Comparison of ENCODE assay signal across 18 cellular contexts in the genomic region with DNA sequence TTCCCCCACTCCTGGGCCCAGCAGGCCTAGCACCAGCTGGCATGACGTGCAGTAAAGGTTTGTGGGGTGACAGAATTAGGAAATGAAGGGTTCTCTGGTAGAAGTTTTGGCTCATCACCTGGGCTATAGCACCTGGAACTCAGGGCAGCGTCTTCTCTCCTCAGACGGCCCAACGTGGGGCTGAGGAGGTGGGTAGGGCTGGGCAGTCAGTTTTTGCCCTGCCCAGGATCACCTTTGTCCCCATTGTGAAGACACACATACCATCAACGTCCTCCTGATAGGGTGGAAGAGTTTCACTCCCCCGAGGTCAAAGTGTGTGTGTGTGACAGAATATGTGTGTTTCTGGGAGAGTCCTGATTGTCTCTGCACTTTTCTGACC. TPM values are rescaled to one million over a fixed set of nuclear protein-coding genes. Genes with fewer than 3 reads are reported as not detected.
DNase-seq lines count a peak whose midpoint lies in the region; ATAC-seq and TF ChIP-seq lines count a peak whose summit lies in the region.
"Had no signal": no experiment of that assay in that cellular context is flagged by ENCODE, and none has a peak within 500 bp of the region (broad histone marks: within the 10 kb centered on the region; RNA-seq: fewer than 3 reads in every experiment).

No MANE protein-coding gene starts in this region.

- H3K4me3 ChIP-seq in right cardiac atrium (ENCODE audit: low read length) (no peak overlapping the region), neural progenitor cell (no peak overlapping the region), transverse colon (no peak overlapping the region), osteoblast (ENCODE audit: insufficient read depth, low read length) (no peak overlapping the region)

- ATAC-seq in right cardiac atrium (no peak), GM21619 (IDR thresholded peaks at IDR 0.05; ENCODE audit: unreplicated experiment) (no peak)
- ATAC-seq: effector memory CD8-positive, alpha-beta T cell had no signal

- H3K9me3 ChIP-seq in right cardiac atrium (ENCODE audit: control insufficient read depth, low read length), result no peaks in the 10 kb centered on the region
- H3K9me3 ChIP-seq in neural progenitor cell (ENCODE audit: low read depth), result no peaks in the 10 kb centered on the region
- no peaks in the 10 kb centered on the region for H3K9me3 ChIP-seq in transverse colon
- H3K9me3 ChIP-seq in osteoblast (ENCODE audit: low read depth, low read length), result no peaks in the 10 kb centered on the region

- no peaks in the 10 kb centered on the region for H3K9me3 Mint-ChIP-seq in chondrocyte (ENCODE audit: low read depth)
- H3K9me3 Mint-ChIP-seq in neural progenitor cell, result no peaks in the 10 kb centered on the region
- H3K9me3 Mint-ChIP-seq: effector memory CD8-positive, alpha-beta T cell had no signal

- TF ChIP-seq CTCF in chondrocyte (IDR thresholded peaks at IDR 0.05) (no peak), neural progenitor cell (IDR thresholded peaks at IDR 0.05) (no peak), transverse colon (IDR thresholded peaks at IDR 0.05) (no peak), osteoblast (IDR thresholded peaks at IDR 0.05; ENCODE audit: extremely low read depth, low read depth, low read length) (no peak)

- H3F3A ChIP-seq in neural progenitor cell (ENCODE audit: low read depth), result peaks cover 26% of the 10 kb centered on the region

- no peak overlapping the region for H3K9ac ChIP-seq in neural progenitor cell

- H3K27me3 Mint-ChIP-seq in chondrocyte (ENCODE audit: low read depth) (peaks cover 17% of the 10 kb centered on the region), neural progenitor cell (ENCODE audit: insufficient read depth, low read depth) (peaks cover 11% of the 10 kb centered on the region)

- TF ChIP-seq EP300 in transverse colon (IDR thresholded peaks at IDR 0.05; ENCODE audit: low read depth), result no peak

- peaks cover 19% of the 10 kb centered on the region for H4K20me1 ChIP-seq in neural progenitor cell (ENCODE audit: low read depth)
- H4K20me1 ChIP-seq in osteoblast (ENCODE audit: insufficient read depth, low read length), result no peaks in the 10 kb centered on the region

- DNase-seq in chondrocyte (ENCODE audit: low spot score), result no peak
- DNase-seq in right cardiac atrium, result no peak
- no peak for DNase-seq in neural progenitor cell (ENCODE audit: low spot score)
- peak; percentile 73 for DNase-seq in transverse colon
- DNase-seq in osteoblast (ENCODE audit: insufficient read length, low spot score, missing footprints), result no peak
- no peak for DNase-seq in hypothalamus (lab: John Stamatoyannopoulos, UW)
- DNase-seq in SW 1271 (lab: John Stamatoyannopoulos, UW), result no peak
- DNase-seq: activated naive CD4-positive, alpha-beta T cell treated with Interleukin-2 at 50 U/mL for 16 hours; brain microvascular endothelial cell; effector memory CD8-positive, alpha-beta T cell; foreskin melanocyte; NCI-H2107; stimulated activated CD4-positive, alpha-beta T cell treated with anti-CD3 and anti-CD28 coated beads, Interleukin-1b, Interleukin-23, amount 100 ng/mL, for 48 hours had no signal

- H3K27ac ChIP-seq in right cardiac atrium (ENCODE audit: low read length) (peak overlapping the region; percentile 67), neural progenitor cell (no peak overlapping the region), transverse colon (peak overlapping the region; percentile 84 to 91 (median 88)), osteoblast (ENCODE audit: low read depth, low read length) (no peak overlapping the region)
- H3K27ac ChIP-seq: brain microvascular endothelial cell had no signal

- intact Hi-C loops in right cardiac atrium (cut with DNase I) (loop anchor here in 2 of 4 donors (5.0 kb wide), 1 partner anchor 36 kb away; no protein-coding TSS in a partner anchor), transverse colon (cut with DNase I; ENCODE audit: low total_unique reads) (loop anchor here (1.0 kb wide), 1 partner anchor 21 kb away; the partner anchor contains the start of gene RASL12)

- peak; percentile 55 for TF ChIP-seq POLR2A in transverse colon (IDR thresholded peaks at IDR 0.05)

- no peak overlapping the region for H3K4me3 Mint-ChIP-seq in chondrocyte (ENCODE audit: unreplicated experiment)
- no peak overlapping the region for H3K4me3 Mint-ChIP-seq in neural progenitor cell
- H3K4me3 Mint-ChIP-seq: effector memory CD8-positive, alpha-beta T cell had no signal

- H3K79me2 ChIP-seq in neural progenitor cell (ENCODE audit: low read depth) (no peaks in the 10 kb centered on the region), osteoblast (ENCODE audit: insufficient read depth, low read length) (no peaks in the 10 kb centered on the region)

- no peaks in the 10 kb centered on the region for H3K36me3 ChIP-seq in neural progenitor cell
- no peaks in the 10 kb centered on the region for H3K36me3 ChIP-seq in transverse colon
- no peaks in the 10 kb centered on the region for H3K36me3 ChIP-seq in osteoblast (ENCODE audit: insufficient read depth, low read length)
- H3K36me3 ChIP-seq: brain microvascular endothelial cell had no signal

- no peak overlapping the region for H2AFZ ChIP-seq in neural progenitor cell (replicated peaks)
- H2AFZ ChIP-seq in osteoblast (ENCODE audit: low read length), result no peak overlapping the region

- H3K27me3 ChIP-seq in right cardiac atrium (ENCODE audit: control insufficient read depth, insufficient read depth) (no peaks in the 10 kb centered on the region), neural progenitor cell (peaks cover 34% of the 10 kb centered on the region), transverse colon (no peaks in the 10 kb centered on the region), osteoblast (ENCODE audit: insufficient read depth, low read length) (peaks cover 19% of the 10 kb centered on the region)
- H3K27me3 ChIP-seq: brain microvascular endothelial cell had no signal

- in situ Hi-C loops in transverse colon (cut with MboI; ENCODE audit: low pct_ligation_motif_present in 1 of 4, low pct_unique_long_range_greater_than_20kb in 1 of 4, low sequenced_read_pairs in 3 of 4), result loop anchor here in 1 of 4 donors (10.0 kb wide), 1 partner anchor 54 kb away; no protein-coding TSS in a partner anchor

- peak overlapping the region; percentile 22 for H3K27ac Mint-ChIP-seq in chondrocyte (ENCODE audit: unreplicated experiment)
- H3K27ac Mint-ChIP-seq in neural progenitor cell, result no peak overlapping the region

- H3K4me1 Mint-ChIP-seq in chondrocyte (ENCODE audit: low read depth) (peaks cover 18% of the 10 kb centered on the region), neural progenitor cell (peaks cover 45% of the 10 kb centered on the region)

- H3K4me1 ChIP-seq in right cardiac atrium (ENCODE audit: control insufficient read depth, insufficient read depth, low read length) (peaks cover 21% of the 10 kb centered on the region), neural progenitor cell (peaks cover 40% of the 10 kb centered on the region), transverse colon (peaks cover 27 to 39% (median 31%) of the 10 kb centered on the region in 4 donors), osteoblast (ENCODE audit: insufficient read depth, low read length) (no peaks in the 10 kb centered on the region)

- no peaks in the 10 kb centered on the region for H3K36me3 Mint-ChIP-seq in chondrocyte (ENCODE audit: low read depth)
- no peaks in the 10 kb centered on the region for H3K36me3 Mint-ChIP-seq in neural progenitor cell

- peak overlapping the region; percentile 34 for H3K4me2 ChIP-seq in neural progenitor cell
- no peak overlapping the region for H3K4me2 ChIP-seq in osteoblast (ENCODE audit: insufficient read depth, low read length)

- 56% methylated on average over 6 of the region's 6 CpGs for WGBS in right cardiac atrium
- WGBS in transverse colon (ENCODE audit: low coverage in 1 of 2), 2 donors, result 32% methylated on average over 6 of the region's 6 CpGs; no CpG with 5 or more reads in 1 of the 2 donors

RNA-seq across cellular contexts. Expression of gene KBTBD13, which starts 12.1 kb away (rescaled TPM):
- total RNA-seq in chondrocyte (not detected in 3 replicates), right cardiac atrium (1 to 10 TPM; 2.8 to 8.9 (median 5.3) TPM), neural progenitor cell (ENCODE audit: low replicate concordance) (not detected in 2 replicates), transverse colon (not detected), osteoblast (not detected in 2 replicates)
- polyA plus RNA-seq in right cardiac atrium, result 6.9 TPM
- total RNA-seq: mucosa of gallbladder; pulmonary artery endothelial cell; T-helper 1 cell treated with Interleukin-12 subunit alpha and Interleukin-12 subunit beta and Interleukin-4 antibody, amounts not matched to agents 30 ng/mL and 1 ng/mL, for 36 hours had no signal
- polyA plus RNA-seq: BJ had no signal

RNA-seq across cellular contexts. Expression of gene RASL12, which starts 20.8 kb away (rescaled TPM):
- total RNA-seq in chondrocyte (1.7 to 13.1 TPM (median 12.7 TPM) in 3 replicates), right cardiac atrium (10 to 100 TPM; 63.2 to 88.0 (median 70.0) TPM), neural progenitor cell (ENCODE audit: low replicate concordance) (5.8 and 7.7 TPM in 2 replicates), transverse colon (10 to 100 TPM; 13.9 to 46.8 (median 16.4) TPM), osteoblast (under 0.01 and 0.36 TPM in 2 replicates)
- polyA plus RNA-seq in right cardiac atrium, result 68.8 TPM
- total RNA-seq: pulmonary artery endothelial cell; T-helper 1 cell treated with Interleukin-12 subunit alpha and Interleukin-12 subunit beta and Interleukin-4 antibody, amounts not matched to agents 30 ng/mL and 1 ng/mL, for 36 hours had no signal

RNA-seq across cellular contexts. Expression of gene UBAP1L, which starts 26.4 kb away (rescaled TPM):
- 2.3 to 4.8 TPM (median 2.5 TPM) in 3 replicates for total RNA-seq in chondrocyte
- total RNA-seq in right cardiac atrium, result 1 to 10 TPM; 1.7 to 2.5 (median 1.8) TPM
- 1.4 TPM for polyA plus RNA-seq in right cardiac atrium
- total RNA-seq in neural progenitor cell (ENCODE audit: low replicate concordance), result 0.39 and 1.1 TPM in 2 replicates
- total RNA-seq in transverse colon, result 1 to 10 TPM; 2.0 to 8.2 (median 4.4) TPM
- total RNA-seq in osteoblast, result 2.9 and 3.3 TPM in 2 replicates

RNA-seq across cellular contexts. Expression of gene SLC51B, which starts 43.4 kb away (rescaled TPM):
- total RNA-seq in chondrocyte, result not detected in 3 replicates
- not detected for total RNA-seq in right cardiac atrium
- polyA plus RNA-seq in right cardiac atrium, result not detected
- not detected in 2 replicates for total RNA-seq in neural progenitor cell (ENCODE audit: low replicate concordance)
- 100 to 1,000 TPM in 2 of 4 donors, 10 to 100 TPM in 1, 1 to 10 TPM in 1; 3.4 to 150 (median 121) TPM for total RNA-seq in transverse colon
- total RNA-seq in osteoblast, result not detected in 2 replicates
- total RNA-seq: pulmonary artery endothelial cell; T-helper 1 cell treated with Interleukin-12 subunit alpha and Interleukin-12 subunit beta and Interleukin-4 antibody, amounts not matched to agents 30 ng/mL and 1 ng/mL, for 36 hours had no signal
- polyA plus RNA-seq: BJ had no signal

RNA-seq across cellular contexts. Expression of gene PDCD7, which starts 45.0 kb away (rescaled TPM):
- total RNA-seq in chondrocyte (14.7 to 24.5 TPM (median 15.1 TPM) in 3 replicates), right cardiac atrium (10 to 100 TPM; 13.3 to 20.9 (median 16.6) TPM), neural progenitor cell (ENCODE audit: low replicate concordance) (24.7 and 26.2 TPM in 2 replicates), transverse colon (10 to 100 TPM; 12.4 to 22.1 (median 16.3) TPM), osteoblast (19.5 and 20.3 TPM in 2 replicates)
- polyA plus RNA-seq in right cardiac atrium, result 13.0 TPM

Comparison
In these comparisons a context has a peak if more than half of its experiments do, and no peak if none do; other contexts are left out.
1. H3K27ac ChIP-seq: peak in right cardiac atrium (single experiment) and transverse colon (4 of 4); none in neural progenitor cell (single experiment) and osteoblast (single experiment).